Comparison of ENCODE assay signal across 23 cellular contexts in the genomic region with DNA sequence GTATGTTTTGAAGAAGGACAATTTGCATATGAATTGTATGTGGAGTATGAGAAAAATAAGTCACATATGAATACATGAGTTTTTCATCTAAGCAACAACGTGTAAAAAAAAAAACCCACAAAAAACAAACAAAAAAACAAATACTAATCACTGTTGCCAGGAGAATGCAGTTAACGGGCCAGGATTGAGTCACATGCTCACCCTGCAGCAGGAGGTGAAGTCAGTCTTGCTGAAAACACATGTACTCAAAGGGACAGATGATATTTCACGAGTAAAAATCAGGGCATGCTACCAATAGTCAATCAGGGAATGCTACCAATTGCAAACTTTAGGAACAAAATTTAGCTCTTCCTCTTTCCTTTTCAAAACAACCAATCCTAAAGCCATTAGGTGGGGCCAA.
"Had no signal": no experiment of that assay in that cellular context is flagged by ENCODE, and none has a peak within 500 bp of the region (broad histone marks: within the 10 kb centered on the region; RNA-seq: fewer than 3 reads in every experiment).

No MANE protein-coding gene starts in this region.

- H3K9me3 ChIP-seq: left ventricle myocardium inferior, ovary, right atrium auricular region, right lobe of liver, stomach, testis, thyroid gland, transverse colon, upper lobe of right lung had no signal

- DNase-seq: islet precursor cell; left ventricle myocardium inferior; mesendoderm; naive B cell; natural killer cell; nephron progenitor cell; ovary; right lobe of liver; stimulated activated CD4-positive, alpha-beta T cell treated with anti-CD3 and anti-CD28 coated beads, Interleukin-1b, Interleukin-23, amount 100 ng/mL, for 48 hours; stimulated activated CD4-positive, alpha-beta T cell treated with anti-CD3 and anti-CD28 coated beads, Interleukin-2, amount 100 ng/mL, for 48 hours; stimulated activated CD4-positive, alpha-beta T cell treated with anti-CD3 and anti-CD28 coated beads, Interleukin-4, amount 100 ng/mL, for 4 hours; stimulated activated CD8-positive, alpha-beta memory T cell treated with anti-CD3 and anti-CD28 coated beads, Interleukin-4, amount 100 ng/mL, for 48 hours; stimulated activated naive CD8-positive, alpha-beta T cell treated with anti-CD3 and anti-CD28 coated beads, Interleukin-15, Interleukin-2, amounts not matched to agents 100 U/mL and 50 U/mL, for 24 hours; stomach; testis; thyroid gland; transverse colon had no signal

- H3K4me1 ChIP-seq: neural progenitor cell, stomach, testis, transverse colon had no signal

- H3K4me2 ChIP-seq: neural progenitor cell, smooth muscle cell had no signal

- H2AFZ ChIP-seq: neural progenitor cell had no signal

- ATAC-seq: natural killer cell; stimulated activated memory B cell treated with anti-CD40 and anti-IgM and Interleukin-4, amounts not matched to agents 10 μg/mL and 1 μg/mL and 100 μg/mL, for 72 hours; stimulated activated naive CD8-positive, alpha-beta T cell treated with anti-CD3 and anti-CD28 coated beads, Interleukin-15, Interleukin-2, amounts not matched to agents 100 U/mL and 50 U/mL, for 24 hours; upper lobe of right lung had no signal

- H3K4me3 ChIP-seq: left ventricle myocardium inferior, lung, neural progenitor cell, ovary, right atrium auricular region, right lobe of liver, smooth muscle cell, stomach, testis, thyroid gland, transverse colon, upper lobe of right lung had no signal

- H3K36me3 ChIP-seq: left ventricle myocardium inferior, neural progenitor cell, ovary, right atrium auricular region, right lobe of liver, stomach, thyroid gland, transverse colon, upper lobe of right lung had no signal

- H3K27me3 ChIP-seq: neural progenitor cell, ovary, right atrium auricular region, right lobe of liver, stomach, testis, thyroid gland, transverse colon, upper lobe of right lung had no signal

- H3K9ac ChIP-seq: neural progenitor cell had no signal

- H3K27ac ChIP-seq: left ventricle myocardium inferior, neural progenitor cell, ovary, right atrium auricular region, right lobe of liver, stomach, testis, thyroid gland, transverse colon, upper lobe of right lung had no signal
